ENCODE assay signal across 17 cellular contexts in the genomic region with DNA sequence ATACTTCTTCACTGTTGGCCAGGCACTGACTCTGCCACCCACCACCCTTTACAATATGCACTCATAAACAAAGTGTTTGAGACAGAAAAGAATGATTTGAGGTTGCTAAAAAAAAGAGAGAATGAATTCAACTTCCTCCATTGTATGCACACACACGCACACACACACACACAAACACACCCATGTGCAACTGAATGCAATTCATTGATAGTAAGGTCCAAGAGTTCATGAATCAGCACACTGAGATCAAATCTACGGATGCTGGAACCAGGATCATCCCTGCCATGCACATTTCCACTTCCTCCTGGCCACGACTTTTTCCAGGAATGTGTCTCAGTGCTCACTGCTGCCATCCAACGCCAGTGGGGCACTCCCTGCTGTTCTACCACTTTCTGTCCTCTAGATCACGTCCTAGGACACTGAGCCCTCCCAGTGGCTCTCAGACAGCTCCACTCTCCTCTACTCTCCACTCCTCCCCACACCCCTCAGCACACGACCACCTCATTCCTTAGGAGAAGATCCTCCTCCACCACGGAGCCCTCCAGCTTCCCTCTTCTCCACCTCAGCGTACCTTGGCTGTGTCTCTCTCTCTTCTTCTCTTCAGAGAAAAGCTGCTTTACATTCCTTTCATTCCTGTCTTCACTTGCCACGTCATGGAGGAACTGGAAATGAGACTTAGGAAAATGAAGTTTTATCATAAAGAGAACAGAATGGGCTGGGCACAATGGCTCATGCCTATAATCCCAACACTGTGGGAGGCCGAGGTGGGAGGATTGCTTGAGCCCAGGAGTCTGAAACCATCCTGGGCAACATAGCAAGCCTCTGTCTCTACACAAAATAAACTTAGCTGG. TPM values are rescaled to one million over a fixed set of nuclear protein-coding genes. Genes with fewer than 3 reads are reported as not detected.
DNase-seq lines count a peak whose midpoint lies in the region; ATAC-seq, FAIRE-seq and TF ChIP-seq lines count a peak whose summit lies in the region.
"Had no signal": no experiment of that assay in that cellular context is flagged by ENCODE, and none has a peak within 500 bp of the region (broad histone marks: within the 10 kb centered on the region; RNA-seq: fewer than 3 reads in every experiment).

No MANE protein-coding gene starts in this region.

- H2BK15ac ChIP-seq in H1 (ENCODE audit: low read length) = no peak overlapping the region

- ATAC-seq in HG02610 (IDR thresholded peaks at IDR 0.05; ENCODE audit: unreplicated experiment) (no peak), psoas muscle (no peak)

- no peaks in the 10 kb centered on the region for H3K27me3 Mint-ChIP-seq in Calu3 (ENCODE audit: unreplicated experiment)

- H3K18ac ChIP-seq in H1 (ENCODE audit: extremely low read depth, low read length) = no peak overlapping the region

- no peaks in the 10 kb centered on the region for H4K20me1 ChIP-seq in H1 (replicated peaks in 1 of 2; ENCODE audit: control insufficient read depth in 1 of 2, insufficient read depth in 2 of 2, low read length in 2 of 2)

- H4K91ac ChIP-seq in H1 (replicated peaks; ENCODE audit: insufficient read length, low read length) = no peak overlapping the region

- DNase-seq in Calu3 = peak; percentile 45
- peak; percentile 89 for DNase-seq in NCI-H226
- DNase-seq in H1 (ENCODE audit: low read depth in 1 of 2, low spot score in 2 of 2) = no peak
- DNase-seq in islet precursor cell = no peak
- DNase-seq in psoas muscle = no peak
- DNase-seq in NCI-H1105 treated with DMSO at 0.1 percent for 48 hours (lab: John Stamatoyannopoulos, UW) = no peak
- DNase-seq: activated CD8-positive, alpha-beta memory T cell treated with anti-CD3 and anti-CD28 coated beads, Interleukin-2, amount 50 U/mL, for 48 hours; effector CD4-positive, alpha-beta T cell; Kasumi-1; NCI-H2227 treated with DMSO at 0.1 percent for 48 hours; stimulated activated CD4-positive, alpha-beta T cell treated with anti-CD3 and anti-CD28 coated beads, Interleukin-4, amount 100 ng/mL, for 24 hours; stomach had no signal

- no peak overlapping the region; the same call in 1 of the 2 replicates for H4K8ac ChIP-seq in H1 (ENCODE audit: extremely low read depth, insufficient read depth, low read length)

- H3K36me3 ChIP-seq in H1 (ENCODE audit: control insufficient read depth in 2 of 4, insufficient read depth in 4 of 4, low read length in 3 of 4) = no peaks in the 10 kb centered on the region
- no peaks in the 10 kb centered on the region for H3K36me3 ChIP-seq in parathyroid adenoma (ENCODE audit: control insufficient read depth, insufficient read depth, low read length)
- H3K36me3 ChIP-seq in psoas muscle (ENCODE audit: insufficient read depth in 1 of 2, low read depth in 1 of 2) = no peaks in the 10 kb centered on the region
- H3K36me3 ChIP-seq: stomach had no signal

- H3K27ac ChIP-seq in H1 (ENCODE audit: low read depth, low read length) (no peak overlapping the region; the same call in 1 of the 2 replicates), parathyroid adenoma (no peak overlapping the region), psoas muscle (no peak overlapping the region)
- H3K27ac ChIP-seq: stomach had no signal

- peak overlapping the region; percentile 56 for H3K4me3 Mint-ChIP-seq in Calu3 (ENCODE audit: low read depth, unreplicated experiment)

- H3K14ac ChIP-seq in H1 (ENCODE audit: insufficient read length) = no peak overlapping the region

- H4K5ac ChIP-seq in H1 (ENCODE audit: insufficient read length, low read depth, low read length) = no peak overlapping the region

- no peak overlapping the region for H3K4me3 ChIP-seq in H1 (ENCODE audit: extremely low read depth in 1 of 4, insufficient read depth in 2 of 4, low read depth in 3 of 4, low read length in 4 of 4)
- H3K4me3 ChIP-seq in parathyroid adenoma (ENCODE audit: low read depth, low read length) = no peak overlapping the region
- H3K4me3 ChIP-seq in psoas muscle = no peak overlapping the region
- H3K4me3 ChIP-seq: stomach had no signal

- H3K4me2 ChIP-seq in H1 (ENCODE audit: insufficient read depth in 1 of 2, low read depth in 2 of 2, low read length in 2 of 2) (no peak overlapping the region), parathyroid adenoma (ENCODE audit: low read length) (no peak overlapping the region)

- H3K79me2 ChIP-seq in H1 (ENCODE audit: control insufficient read depth in 1 of 2, insufficient read depth in 2 of 2, low read length in 2 of 2) (no peaks in the 10 kb centered on the region), parathyroid adenoma (no peaks in the 10 kb centered on the region)

- BruUV-seq in Calu3 (replicated peaks; lab: Mats Ljungman, UMichigan) = no TSS peak

- H3K4me1 ChIP-seq in H1 (replicated peaks in 1 of 4; ENCODE audit: control insufficient read depth in 3 of 4, insufficient read depth in 4 of 4, low read length in 3 of 4) (peaks cover 0 to 4% (median 0%) of the 10 kb centered on the region in 4 experiments; a peak in 1 of 7 replicates), parathyroid adenoma (no peaks in the 10 kb centered on the region), psoas muscle (no peaks in the 10 kb centered on the region)
- H3K4me1 ChIP-seq: stomach had no signal

- H3K9me3 ChIP-seq in H1 (ENCODE audit: insufficient read depth in 2 of 2, low read depth in 1 of 2, low read length in 1 of 2) (no peaks in the 10 kb centered on the region; a peak in 1 of 4 replicates), parathyroid adenoma (ENCODE audit: control insufficient read depth, low read length) (no peaks in the 10 kb centered on the region), psoas muscle (no peaks in the 10 kb centered on the region)

- H3K23ac ChIP-seq in H1 (ENCODE audit: insufficient read length) = no peak overlapping the region

- CTCF ChIA-PET in Calu3 (lab: Charles Lee) (interaction anchor here (0.6 to 1.1 kb wide), 2 partner anchors 8 to 232 kb away, joined by 3 to 6 read pairs; no protein-coding TSS in a partner anchor), H1 (lab: Charles Lee; ENCODE audit: partially characterized antibody) (interaction anchor here (0.6 to 3.9 kb wide), 3 partner anchors 11 to 89 kb away, joined by 3 to 15 read pairs (median 5); a partner anchor contains a TSS)

- 0 out of 2 replicates have a peak overlapping the region, but pooled peaks have one; percentile 11 for H2AK5ac ChIP-seq in H1 (ENCODE audit: low read depth, low read length)

- no peak overlapping the region for H2BK120ac ChIP-seq in H1 (replicated peaks; ENCODE audit: low read depth, low read length)

- TF ChIP-seq CTCF in Calu3 (IDR thresholded peaks at IDR 0.05; ENCODE audit: unreplicated experiment) (no peak), H1 (IDR thresholded peaks at IDR 0.05; ENCODE audit: control extremely low read depth in 1 of 3, insufficient read depth in 1 of 3, low read depth in 1 of 3, low read length in 3 of 3) (no peak), parathyroid adenoma (IDR thresholded peaks at IDR 0.05) (no peak), psoas muscle (IDR thresholded peaks at IDR 0.05) (no peak)

- TF ChIP-seq RAD21 in H1 (IDR thresholded peaks at IDR 0.05 in 1 of 2, conservative IDR thresholded peaks at IDR 0.05 in 1 of 2; ENCODE audit: low read depth in 2 of 2, low read length in 2 of 2) = no peak

- peak overlapping the region; percentile 93 for H3K27ac Mint-ChIP-seq in Calu3 (ENCODE audit: unreplicated experiment)
- H3K27ac Mint-ChIP-seq: progenitor cell of endocrine pancreas had no signal

- H3K79me1 ChIP-seq in H1 (ENCODE audit: low read depth, low read length) = no peaks in the 10 kb centered on the region; the same call in 1 of the 2 replicates

- TF ChIP-seq POLR2A in H1 (IDR thresholded peaks at IDR 0.05; ENCODE audit: control extremely low read depth in 1 of 2, low read depth in 2 of 2, low read length in 2 of 2) = no peak

- H3K36me3 Mint-ChIP-seq in Calu3 (ENCODE audit: insufficient read depth, unreplicated experiment) = peaks cover 6% of the 10 kb centered on the region

- 0 out of 2 replicates have a peak overlapping the region, but pooled peaks have one; percentile 15 for H2BK20ac ChIP-seq in H1 (ENCODE audit: low read length)

- H3K9ac ChIP-seq in H1 (replicated peaks in 1 of 4; ENCODE audit: extremely low read depth in 1 of 4, low read depth in 3 of 4, low read length in 3 of 4) = no peak overlapping the region
- no peak overlapping the region for H3K9ac ChIP-seq in parathyroid adenoma

- POLR2A ChIA-PET in H1 (lab: Charles Lee; ENCODE audit: partially characterized antibody) = no interaction called here

- H3K56ac ChIP-seq in H1 (replicated peaks; ENCODE audit: insufficient read length, low read depth, low read length) = no peak overlapping the region

- H3K4me1 Mint-ChIP-seq in Calu3 (ENCODE audit: low read depth, unreplicated experiment) = peaks cover 17% of the 10 kb centered on the region

- 67% methylated on average over 10 of the region's 10 CpGs; no CpG with 5 or more reads in 1 of the 2 experiments for WGBS in H1 (ENCODE audit: extremely low coverage in 1 of 2, insufficient coverage in 1 of 2, insufficient read length in 1 of 2, insufficient replicate concordance in 2 of 2, low coverage in 1 of 2, low lambda C conversion rate in 2 of 2, missing lambda C conversion rate in 1 of 2), 2 experiments
- 51 to 56% (median 56%) methylated on average over 10 of the region's 10 CpGs for WGBS in psoas muscle, 3 donors

- no peak for TF ChIP-seq EP300 in H1 (IDR thresholded peaks at IDR 0.05; ENCODE audit: borderline replicate concordance in 1 of 2, low read depth in 2 of 2, low read length in 2 of 2)

- H3K9me3 Mint-ChIP-seq in Calu3 (ENCODE audit: low read depth, unreplicated experiment) = peaks cover 3% of the 10 kb centered on the region

- peak overlapping the region; percentile 62 for H2BK5ac ChIP-seq in H1 (ENCODE audit: low read depth, low read length)

- H2AFZ ChIP-seq in H1 (ENCODE audit: low read length) = peak overlapping the region; percentile 76; the same call in 1 of the 2 replicates
- peak overlapping the region; percentile 40 for H2AFZ ChIP-seq in parathyroid adenoma

- H3K23me2 ChIP-seq in H1 (ENCODE audit: low read depth, low read length) = no peaks in the 10 kb centered on the region

- intact Hi-C loops in Calu3 (cut with micrococcal nuclease; ENCODE audit: unreplicated experiment) = loop anchor here (1.0 kb wide), 1 partner anchor 42 kb away; no protein-coding TSS in a partner anchor
- intact Hi-C loops in psoas muscle (cut with DNase I) = no loop called here

- H2BK12ac ChIP-seq in H1 (ENCODE audit: low read depth, low read length) = 0 out of 2 replicates have a peak overlapping the region, but pooled peaks have one; percentile 55

- FAIRE-seq in H1 (lab: Jason Lieb, UNC) = no peak
- FAIRE-seq: GM12892 had no signal

- no peaks in the 10 kb centered on the region for H3K27me3 ChIP-seq in H1 (replicated peaks in 1 of 4; ENCODE audit: control insufficient read depth in 3 of 4, extremely low read depth in 1 of 4, insufficient read depth in 3 of 4, low read length in 3 of 4)
- no peaks in the 10 kb centered on the region for H3K27me3 ChIP-seq in parathyroid adenoma (ENCODE audit: control insufficient read depth, insufficient read depth, low read length)
- H3K27me3 ChIP-seq in psoas muscle (ENCODE audit: insufficient read depth in 3 of 3, low read length in 2 of 3) = no peaks in the 10 kb centered on the region
- H3K27me3 ChIP-seq: stomach had no signal

- no peak overlapping the region for H3K4ac ChIP-seq in H1 (replicated peaks; ENCODE audit: insufficient read length, low read depth, low read length)

RNA-seq across cellular contexts. Expression of a gene that starts 12.0 kb away (rescaled TPM):
- 9.8 and 11.3 TPM in 2 replicates for total RNA-seq in Calu3 (2022)
- 0.67 TPM in 1 of 2 replicates, not detected in the other for total RNA-seq in H1 (2021; fragmentation: NEBNext Ultra II Directional; extraction: Animal tissue kit (Norgen Biotek cat#: 25700))
- 0.21 and 0.38 TPM in 2 replicates for polyA plus RNA-seq in H1 (2011; rRNA removed)
- 0.27 TPM for polyA plus RNA-seq in H1 (2011; cell fraction: cytosol; rRNA removed)
- 0.36 TPM for polyA plus RNA-seq in H1 (2011; cell fraction: nucleus; rRNA removed)
- 0.11 to 0.19 TPM (median 0.13 TPM) in 4 replicates for polyA plus RNA-seq in H1 (2012, experiment 1 of 2)
- polyA plus RNA-seq in H1 (2012, experiment 2 of 2) = 0.20 TPM
- polyA plus RNA-seq in H1 (2013, experiment 1 of 2) = 0.16 TPM
- 0.20 TPM for polyA plus RNA-seq in H1 (2013, experiment 2 of 2)
- 0.19 and 0.66 TPM in 2 replicates for polyA minus RNA-seq in H1 (2011; rRNA and poly(A)+ RNA removed)
- not detected for polyA minus RNA-seq in H1 (2011; cell fraction: cytosol; rRNA and poly(A)+ RNA removed)
- polyA minus RNA-seq in H1 (2011; cell fraction: nucleus; rRNA and poly(A)+ RNA removed) = 1.1 TPM
- total RNA-seq in psoas muscle = not detected
- polyA plus RNA-seq in psoas muscle = not detected
- total RNA-seq: lung microvascular endothelial cell, progenitor cell of endocrine pancreas, stomach had no signal

RNA-seq across cellular contexts. Expression of a gene that starts 12.2 kb away (rescaled TPM):
- total RNA-seq in Calu3 (2022) (5.6 and 7.7 TPM in 2 replicates), psoas muscle (under 1 TPM in 1 of 4 donors, not detected in 3; 0.44 TPM)
- 0.47 and 0.78 TPM in 2 replicates for total RNA-seq in H1 (2021; fragmentation: NEBNext Ultra II Directional; extraction: Animal tissue kit (Norgen Biotek cat#: 25700))
- polyA plus RNA-seq in H1 (2011; rRNA removed) (1.2 and 1.6 TPM in 2 replicates), psoas muscle (not detected)
- 1.1 TPM for polyA plus RNA-seq in H1 (2011; cell fraction: cytosol; rRNA removed)
- 1.00 TPM for polyA plus RNA-seq in H1 (2011; cell fraction: nucleus; rRNA removed)
- 0.86 to 1.0 TPM (median 0.92 TPM) in 4 replicates for polyA plus RNA-seq in H1 (2012, experiment 1 of 2)
- 0.13 TPM for polyA plus RNA-seq in H1 (2012, experiment 2 of 2)
- polyA plus RNA-seq in H1 (2013, experiment 1 of 2) = 1.4 TPM
- 1.3 TPM for polyA plus RNA-seq in H1 (2013, experiment 2 of 2)
- 1.6 and 2.2 TPM in 2 replicates for polyA minus RNA-seq in H1 (2011; rRNA and poly(A)+ RNA removed)
- 0.44 TPM for polyA minus RNA-seq in H1 (2011; cell fraction: cytosol; rRNA and poly(A)+ RNA removed)
- 1.7 TPM for polyA minus RNA-seq in H1 (2011; cell fraction: nucleus; rRNA and poly(A)+ RNA removed)
- total RNA-seq: stomach had no signal

Comparison
In these comparisons a context has a peak if more than half of its experiments do, and no peak if none do; other contexts are left out.
1. DNase-seq: peak in Calu3 (single experiment) and NCI-H226 (single experiment); none in H1 (0 of 2), islet precursor cell (single experiment), psoas muscle (0 of 2) and NCI-H1105 treated with DMSO at 0.1 percent for 48 hours (single experiment).